In the genomic region with DNA sequence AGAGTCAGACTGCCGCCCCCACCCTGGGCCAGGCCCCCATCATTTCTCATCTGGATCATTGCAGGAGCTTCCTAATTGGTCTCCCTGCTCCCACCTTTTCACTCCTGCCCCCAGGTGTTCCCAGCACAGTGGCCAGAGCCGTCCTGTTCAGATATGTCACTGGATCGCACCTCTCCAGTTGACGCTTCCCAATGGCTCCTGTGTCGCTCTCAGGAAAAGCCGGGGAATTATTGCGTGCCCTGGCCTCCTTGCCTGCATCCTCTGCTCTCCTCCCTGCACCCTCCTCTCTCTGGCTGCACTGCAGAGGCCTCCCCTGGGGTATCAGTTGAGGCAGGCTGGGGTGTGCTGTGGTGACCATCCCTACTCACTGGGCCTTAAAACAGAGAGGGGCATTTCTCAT, we compare ENCODE assay signal across 18 cellular contexts. TPM values are rescaled to one million over a fixed set of nuclear protein-coding genes. Genes with fewer than 3 reads are reported as not detected.
DNase-seq lines count a peak whose midpoint lies in the region; ATAC-seq lines count a peak whose summit lies in the region.
"Had no signal": no experiment of that assay in that cellular context is flagged by ENCODE, and none has a peak within 500 bp of the region (broad histone marks: within the 10 kb centered on the region; RNA-seq: fewer than 3 reads in every experiment).

No MANE protein-coding gene starts in this region.

- no peaks in the 10 kb centered on the region for H3K9me3 Mint-ChIP-seq in activated T-cell treated with anti-CD3 and anti-CD28 coated beads, Interleukin-2, amount 50 U/mL, for 24 hours
- no peaks in the 10 kb centered on the region for H3K9me3 Mint-ChIP-seq in activated CD8-positive, alpha-beta T cell treated with anti-CD3 and anti-CD28 coated beads, Interleukin-2, amount 10 ng/mL, durations not matched to agents 7 days and 5 days (ENCODE audit: insufficient read depth)
- H3K9me3 Mint-ChIP-seq in effector memory CD8-positive, alpha-beta T cell = no peaks in the 10 kb centered on the region
- no peaks in the 10 kb centered on the region for H3K9me3 Mint-ChIP-seq in stimulated activated memory B cell treated with anti-CD40 and anti-IgM and Interleukin-4, amounts not matched to agents 10 μg/mL and 1 μg/mL and 100 μg/mL, for 72 hours

- POLR2A ChIA-PET in activated CD8-positive, alpha-beta T cell treated with anti-CD3 and anti-CD28 coated beads, Interleukin-2, amount 10 ng/mL, durations not matched to agents 7 days and 5 days (lab: Charles Lee) = interaction anchor here (4.6 kb wide), 1 partner anchor 8 kb away, joined by 23 read pairs; no protein-coding TSS in a partner anchor

- peak overlapping the region; percentile 97 for H3K27ac Mint-ChIP-seq in activated T-cell treated with anti-CD3 and anti-CD28 coated beads, Interleukin-2, amount 50 U/mL, for 24 hours
- peak overlapping the region; percentile 80 for H3K27ac Mint-ChIP-seq in activated CD8-positive, alpha-beta T cell treated with anti-CD3 and anti-CD28 coated beads, Interleukin-2, amount 10 ng/mL, durations not matched to agents 7 days and 5 days
- H3K27ac Mint-ChIP-seq in effector memory CD8-positive, alpha-beta T cell = peak overlapping the region; percentile 27 to 88
- H3K27ac Mint-ChIP-seq in stimulated activated memory B cell treated with anti-CD40 and anti-IgM and Interleukin-4, amounts not matched to agents 10 μg/mL and 1 μg/mL and 100 μg/mL, for 72 hours = peak overlapping the region; percentile 94

- H3K4me1 Mint-ChIP-seq in activated T-cell treated with anti-CD3 and anti-CD28 coated beads, Interleukin-2, amount 50 U/mL, for 24 hours (ENCODE audit: low read depth) = peaks cover 82% of the 10 kb centered on the region
- peaks cover 77% of the 10 kb centered on the region for H3K4me1 Mint-ChIP-seq in activated CD8-positive, alpha-beta T cell treated with anti-CD3 and anti-CD28 coated beads, Interleukin-2, amount 10 ng/mL, durations not matched to agents 7 days and 5 days (ENCODE audit: low read depth)
- peaks cover 13 to 32% of the 10 kb centered on the region in 2 donors for H3K4me1 Mint-ChIP-seq in effector memory CD8-positive, alpha-beta T cell (ENCODE audit: low read depth in 2 of 2)
- peaks cover 95% of the 10 kb centered on the region for H3K4me1 Mint-ChIP-seq in stimulated activated memory B cell treated with anti-CD40 and anti-IgM and Interleukin-4, amounts not matched to agents 10 μg/mL and 1 μg/mL and 100 μg/mL, for 72 hours

- H3K27me3 Mint-ChIP-seq in activated T-cell treated with anti-CD3 and anti-CD28 coated beads, Interleukin-2, amount 50 U/mL, for 24 hours = no peaks in the 10 kb centered on the region
- no peaks in the 10 kb centered on the region for H3K27me3 Mint-ChIP-seq in activated CD8-positive, alpha-beta T cell treated with anti-CD3 and anti-CD28 coated beads, Interleukin-2, amount 10 ng/mL, durations not matched to agents 7 days and 5 days (ENCODE audit: low read depth)
- H3K27me3 Mint-ChIP-seq in effector memory CD8-positive, alpha-beta T cell = no peaks in the 10 kb centered on the region
- H3K27me3 Mint-ChIP-seq in stimulated activated memory B cell treated with anti-CD40 and anti-IgM and Interleukin-4, amounts not matched to agents 10 μg/mL and 1 μg/mL and 100 μg/mL, for 72 hours = no peaks in the 10 kb centered on the region

- ATAC-seq in activated CD8-positive, alpha-beta T cell treated with anti-CD3 and anti-CD28 coated beads, Interleukin-2, amount 10 ng/mL, durations not matched to agents 7 days and 5 days = no peak
- no peak for ATAC-seq in effector memory CD8-positive, alpha-beta T cell (replicated peaks)
- ATAC-seq in stimulated activated memory B cell treated with anti-CD40 and anti-IgM and Interleukin-4, amounts not matched to agents 10 μg/mL and 1 μg/mL and 100 μg/mL, for 72 hours = no peak
- no peak for ATAC-seq in GM21528 (IDR thresholded peaks at IDR 0.05; ENCODE audit: low FRiP score, unreplicated experiment)
- ATAC-seq: Right ventricle myocardium inferior had no signal

- no peaks in the 10 kb centered on the region for H3K36me3 Mint-ChIP-seq in activated T-cell treated with anti-CD3 and anti-CD28 coated beads, Interleukin-2, amount 50 U/mL, for 24 hours (ENCODE audit: low read depth)
- no peaks in the 10 kb centered on the region for H3K36me3 Mint-ChIP-seq in activated CD8-positive, alpha-beta T cell treated with anti-CD3 and anti-CD28 coated beads, Interleukin-2, amount 10 ng/mL, durations not matched to agents 7 days and 5 days (ENCODE audit: low read depth)
- H3K36me3 Mint-ChIP-seq in effector memory CD8-positive, alpha-beta T cell (ENCODE audit: insufficient read depth) = no peaks in the 10 kb centered on the region
- no peaks in the 10 kb centered on the region for H3K36me3 Mint-ChIP-seq in stimulated activated memory B cell treated with anti-CD40 and anti-IgM and Interleukin-4, amounts not matched to agents 10 μg/mL and 1 μg/mL and 100 μg/mL, for 72 hours

- CTCF ChIA-PET in activated CD8-positive, alpha-beta T cell treated with anti-CD3 and anti-CD28 coated beads, Interleukin-2, amount 10 ng/mL, durations not matched to agents 7 days and 5 days (lab: Charles Lee) = interaction anchor here (0.7 to 5.3 kb wide), 7 partner anchors 8 to 46 kb away, joined by 3 to 24 read pairs (median 3); no protein-coding TSS in a partner anchor

- peak overlapping the region; percentile 1 for H3K4me3 Mint-ChIP-seq in activated T-cell treated with anti-CD3 and anti-CD28 coated beads, Interleukin-2, amount 50 U/mL, for 24 hours
- H3K4me3 Mint-ChIP-seq in activated CD8-positive, alpha-beta T cell treated with anti-CD3 and anti-CD28 coated beads, Interleukin-2, amount 10 ng/mL, durations not matched to agents 7 days and 5 days = no peak overlapping the region
- H3K4me3 Mint-ChIP-seq in effector memory CD8-positive, alpha-beta T cell = no peak overlapping the region
- no peak overlapping the region for H3K4me3 Mint-ChIP-seq in stimulated activated memory B cell treated with anti-CD40 and anti-IgM and Interleukin-4, amounts not matched to agents 10 μg/mL and 1 μg/mL and 100 μg/mL, for 72 hours

- DNase-seq in activated T-cell treated with anti-CD3 and anti-CD28 coated beads, Interleukin-2, amount 50 U/mL, for 24 hours = no peak
- DNase-seq in activated T-cell treated with anti-CD3 and anti-CD28 coated beads, Interleukin-2, amount 50 U/mL, for 48 hours = no peak
- DNase-seq in activated CD8-positive, alpha-beta T cell treated with anti-CD3 and anti-CD28 coated beads, Interleukin-2, amount 10 ng/mL, durations not matched to agents 7 days and 5 days = no peak
- no peak for DNase-seq in effector memory CD8-positive, alpha-beta T cell
- no peak for DNase-seq in activated CD8-positive, alpha-beta memory T cell treated with anti-CD3 and anti-CD28 coated beads, Interleukin-2, amount 50 U/mL, for 4 hours
- DNase-seq in NCI-H2081 (lab: John Stamatoyannopoulos, UW) = no peak
- DNase-seq: colonic mucosa; glutamatergic neuron; NCI-H187; NCI-H2227 treated with DMSO at 0.1 percent for 48 hours; NCI-H774; retina; stimulated activated CD8-positive, alpha-beta memory T cell treated with anti-CD3 and anti-CD28 coated beads, Interleukin-4, amount 100 ng/mL, for 48 hours had no signal

RNA-seq across cellular contexts. Expression of a gene that starts 25.5 kb away (rescaled TPM):
- not detected for total RNA-seq in activated CD8-positive, alpha-beta T cell treated with anti-CD3 and anti-CD28 coated beads, Interleukin-2, amount 10 ng/mL, durations not matched to agents 7 days and 5 days
- total RNA-seq: A673, OCI-LY7 had no signal

RNA-seq across cellular contexts. Expression of a gene that starts 40.9 kb away (rescaled TPM):
- total RNA-seq in activated CD8-positive, alpha-beta T cell treated with anti-CD3 and anti-CD28 coated beads, Interleukin-2, amount 10 ng/mL, durations not matched to agents 7 days and 5 days = 10 to 100 TPM; 16.1 to 16.9 TPM
